21 cellular contexts compared by ENCODE assay signal in genomic region chr22:36245805-36246356, GRCh38. TPM values are rescaled to one million over a fixed set of nuclear protein-coding genes. Genes with fewer than 3 reads are reported as not detected.
DNase-seq lines count a peak whose midpoint lies in the region; ATAC-seq, FAIRE-seq and TF ChIP-seq lines count a peak whose summit lies in the region.
"Had no signal": no experiment of that assay in that cellular context is flagged by ENCODE, and none has a peak within 500 bp of the region (broad histone marks: within the 10 kb centered on the region; RNA-seq: fewer than 3 reads in every experiment).

No MANE protein-coding gene starts in this region.

- in situ Hi-C loops in HepG2 (cut with HindIII; ENCODE audit: extremely low pct_ligation_motif_present, low pct_unique_long_range_greater_than_20kb), result no loop called here

- H3K36me3 ChIP-seq in liver (ENCODE audit: control insufficient read depth in 4 of 4, insufficient read depth in 3 of 4, low read depth in 1 of 4, low read length in 3 of 4) (no peaks in the 10 kb centered on the region), HepG2 (replicated peaks in 1 of 2; ENCODE audit: control insufficient read depth in 1 of 2, insufficient read depth in 2 of 2, low read length in 2 of 2) (no peaks in the 10 kb centered on the region), tibial artery (no peaks in the 10 kb centered on the region)
- H3K36me3 ChIP-seq: HAP-1 had no signal

- H3K79me2 ChIP-seq in HepG2 (ENCODE audit: insufficient read depth, low read length), result no peaks in the 10 kb centered on the region

- POLR2A ChIA-PET in HepG2 (lab: Yijun Ruan, JAX), result no interaction called here

- 54% methylated on average over 4 of the region's 4 CpGs for WGBS in liver
- 62% methylated on average over 4 of the region's 4 CpGs for WGBS in HepG2 (ENCODE audit: low lambda C conversion rate)

- H3K4me2 ChIP-seq in HepG2 (ENCODE audit: low read depth, low read length), result no peak overlapping the region

- H3K9me3 ChIP-seq in liver (ENCODE audit: control insufficient read depth in 4 of 4, low read length in 3 of 4) (no peaks in the 10 kb centered on the region), HepG2 (ENCODE audit: low read length) (no peaks in the 10 kb centered on the region), tibial artery (no peaks in the 10 kb centered on the region)

- BruUV-seq in HepG2 (replicated peaks; lab: Mats Ljungman, UMichigan), result no TSS peak

- no peak for TF ChIP-seq POLR2A in HepG2 (IDR thresholded peaks at IDR 0.05; ENCODE audit: insufficient read depth in 1 of 2, low read depth in 2 of 2, low read length in 2 of 2)

- H3K4me3 ChIP-seq in liver (ENCODE audit: low read depth in 1 of 3, low read length in 3 of 3) (no peak overlapping the region), HepG2 (replicated peaks in 1 of 3; ENCODE audit: insufficient read depth in 1 of 3, low read depth in 2 of 3, low read length in 3 of 3) (no peak overlapping the region), tibial artery (no peak overlapping the region)
- H3K4me3 ChIP-seq: HAP-1 had no signal

- FAIRE-seq in HepG2 (lab: Jason Lieb, UNC), result no peak
- FAIRE-seq: A204.1, D721Med, G401.6, GM12891 had no signal

- H3K4me1 ChIP-seq in liver (ENCODE audit: control insufficient read depth in 4 of 4, insufficient read depth in 4 of 4, low read length in 3 of 4) (peaks cover 4 to 29% (median 13%) of the 10 kb centered on the region in 4 donors), HepG2 (ENCODE audit: insufficient read depth, low read length) (peaks cover 52% of the 10 kb centered on the region), tibial artery (peaks cover 0 to 19% (median 18%) of the 10 kb centered on the region in 4 donors)
- H3K4me1 ChIP-seq: HAP-1 had no signal

- H3K27me3 ChIP-seq in liver (ENCODE audit: control insufficient read depth in 4 of 4, insufficient read depth in 4 of 4, low read length in 3 of 4), result no peaks in the 10 kb centered on the region
- H3K27me3 ChIP-seq in HepG2 (ENCODE audit: control insufficient read depth in 1 of 2, insufficient read depth in 2 of 2, low read length in 2 of 2), result no peaks in the 10 kb centered on the region
- H3K27me3 ChIP-seq in tibial artery, result no peaks in the 10 kb centered on the region

- no peak for DNase-seq in HepG2 (ENCODE audit: low spot score)
- peak; percentile 63 for DNase-seq in left lobe of liver (ENCODE audit: low spot score)
- no peak for DNase-seq in tibial artery
- DNase-seq in NCI-H524 treated with DMSO at 0.1 percent for 48 hours (lab: John Stamatoyannopoulos, UW), result no peak
- DNase-seq: C1 segment of cervical spinal cord; CD4-positive, alpha-beta memory T cell; COR-L47; DMS153; DMS79 treated with DMSO at 0.1 percent for 48 hours; EL; GOT3 had no signal

- H2AFZ ChIP-seq in HepG2 (ENCODE audit: low read length), result no peak overlapping the region

- no peaks in the 10 kb centered on the region for H4K20me1 ChIP-seq in HepG2 (ENCODE audit: insufficient read depth, low read length)

- intact Hi-C loops in HepG2 (cut with micrococcal nuclease; ENCODE audit: unreplicated experiment) (no loop called here), tibial artery (cut with DNase I; ENCODE audit: low total_unique reads) (no loop called here)

- CTCF ChIA-PET in HepG2 (lab: Yijun Ruan, JAX; ENCODE audit: low intra/inter-chr PET ratio, low total read pairs), result no interaction called here

- TF ChIP-seq EP300 in HepG2 (IDR thresholded peaks at IDR 0.05; ENCODE audit: low read depth in 2 of 2, low read length in 2 of 2) (no peak), HepG2 (CRISPR knock-in tag; IDR thresholded peaks at IDR 0.05; ENCODE audit: borderline replicate concordance) (no peak)

- H3K27ac ChIP-seq in liver (ENCODE audit: low read depth in 1 of 2, low read length in 2 of 2), result peak overlapping the region in 1 of 2 donors; percentile 34
- H3K27ac ChIP-seq in HepG2 (ENCODE audit: extremely low read length, insufficient read depth, low read length), result no peak overlapping the region
- peak overlapping the region; percentile 37 to 60 for H3K27ac ChIP-seq in tibial artery

- TF ChIP-seq RAD21 in liver (IDR thresholded peaks at IDR 0.05) (no peak), HepG2 (CRISPR knock-in tag; IDR thresholded peaks at IDR 0.05) (no peak)

- no peak for ATAC-seq in HepG2
- peak; percentile 91 for ATAC-seq in left lobe of liver
- ATAC-seq in GM18498 (IDR thresholded peaks at IDR 0.05; ENCODE audit: unreplicated experiment), result no peak
- ATAC-seq in GM19467 (IDR thresholded peaks at IDR 0.05; ENCODE audit: unreplicated experiment), result no peak

- no peak for TF ChIP-seq CTCF in liver (IDR thresholded peaks at IDR 0.05; ENCODE audit: low read depth, low read length, missing input control)
- TF ChIP-seq CTCF in HepG2 (CRISPR knock-in tag; IDR thresholded peaks at IDR 0.05), result no peak
- no peak for TF ChIP-seq CTCF in tibial artery (IDR thresholded peaks at IDR 0.05)

- H3K9ac ChIP-seq in liver (ENCODE audit: low read depth in 1 of 2, low read length in 2 of 2) (no peak overlapping the region), HepG2 (ENCODE audit: insufficient read depth, low read depth, low read length) (no peak overlapping the region)

RNA-seq across cellular contexts. Expression of gene APOL2, which starts 6.6 kb away (rescaled TPM):
- total RNA-seq in liver (10 to 100 TPM; 14.3 to 77.2 TPM), HepG2 (2016; rRNA removed; fragmentation: Illumina TruSeq; extraction: Trizol) (28.7 and 34.3 TPM in 2 replicates), left lobe of liver (44.4 TPM)
- polyA plus RNA-seq in liver (10 to 100 TPM; 20.0 to 23.4 TPM), HepG2 (2011; rRNA removed) (51.2 and 94.4 TPM in 2 replicates)
- total RNA-seq in HepG2 (2016; cell fraction: cytosol; rRNA removed; fragmentation: Illumina TruSeq; extraction: Trizol; ENCODE audit: low read depth), result 2.5 and 3.6 TPM in 2 replicates
- total RNA-seq in HepG2 (2016; cell fraction: insoluble cytoplasmic fraction; rRNA removed; fragmentation: Illumina TruSeq; extraction: Trizol), result 27.0 and 29.3 TPM in 2 replicates
- 8.2 and 9.0 TPM in 2 replicates for total RNA-seq in HepG2 (2016; cell fraction: membrane; rRNA removed; fragmentation: Illumina TruSeq; extraction: Trizol)
- total RNA-seq in HepG2 (2016; cell fraction: nucleus; rRNA removed; fragmentation: Illumina TruSeq; extraction: Trizol), result 16.8 and 21.4 TPM in 2 replicates
- polyA plus RNA-seq in HepG2 (2011; cell fraction: cytosol; rRNA removed), result 53.4 and 72.6 TPM in 2 replicates
- polyA plus RNA-seq in HepG2 (2011; cell fraction: nucleus; rRNA removed), result 195 and 245 TPM in 2 replicates
- polyA plus RNA-seq in HepG2 (2012), result 58.3 and 88.7 TPM in 2 replicates
- polyA plus RNA-seq in HepG2 (2016; cell fraction: cytosol; fragmentation: Illumina TruSeq; extraction: Trizol; ENCODE audit: low read depth), result 1.8 TPM in 2 replicates
- 20.2 and 26.3 TPM in 2 replicates for polyA plus RNA-seq in HepG2 (2016; cell fraction: insoluble cytoplasmic fraction; fragmentation: Illumina TruSeq; extraction: Trizol; ENCODE audit: low read depth)
- 4.4 and 5.1 TPM in 2 replicates for polyA plus RNA-seq in HepG2 (2016; cell fraction: membrane; fragmentation: Illumina TruSeq; extraction: Trizol; ENCODE audit: low read depth)
- 31.6 and 34.2 TPM in 2 replicates for polyA plus RNA-seq in HepG2 (2016; cell fraction: nucleus; fragmentation: Illumina TruSeq; extraction: Trizol; ENCODE audit: insufficient read depth, low read depth)
- polyA minus RNA-seq in HepG2 (2011; rRNA and poly(A)+ RNA removed; ENCODE audit: low replicate concordance), result 34.5 and 120 TPM in 2 replicates
- polyA minus RNA-seq in HepG2 (2011; cell fraction: cytosol; rRNA and poly(A)+ RNA removed), result 39.4 and 67.2 TPM in 2 replicates
- polyA minus RNA-seq in HepG2 (2011; cell fraction: nucleus; rRNA and poly(A)+ RNA removed), result 44.7 and 77.3 TPM in 2 replicates

RNA-seq across cellular contexts. Expression of gene APOL1, which starts 7.1 kb away (rescaled TPM):
- total RNA-seq in liver (100 to 1,000 TPM in 1 of 2 donors, 1 to 10 TPM in 1; 7.7 to 129 TPM), HepG2 (2016; rRNA removed; fragmentation: Illumina TruSeq; extraction: Trizol) (11.2 and 20.3 TPM in 2 replicates), left lobe of liver (99.8 TPM)
- polyA plus RNA-seq in liver (10 to 100 TPM; 57.7 to 61.3 TPM), HepG2 (2011; rRNA removed) (75.0 and 124 TPM in 2 replicates)
- total RNA-seq in HepG2 (2016; cell fraction: cytosol; rRNA removed; fragmentation: Illumina TruSeq; extraction: Trizol; ENCODE audit: low read depth), result 2.3 and 2.8 TPM in 2 replicates
- total RNA-seq in HepG2 (2016; cell fraction: insoluble cytoplasmic fraction; rRNA removed; fragmentation: Illumina TruSeq; extraction: Trizol), result 10.1 and 20.9 TPM in 2 replicates
- total RNA-seq in HepG2 (2016; cell fraction: membrane; rRNA removed; fragmentation: Illumina TruSeq; extraction: Trizol), result 3.2 and 3.4 TPM in 2 replicates
- 19.4 and 20.3 TPM in 2 replicates for total RNA-seq in HepG2 (2016; cell fraction: nucleus; rRNA removed; fragmentation: Illumina TruSeq; extraction: Trizol)
- 57.2 and 84.6 TPM in 2 replicates for polyA plus RNA-seq in HepG2 (2011; cell fraction: cytosol; rRNA removed)
- polyA plus RNA-seq in HepG2 (2011; cell fraction: nucleus; rRNA removed), result 110 and 144 TPM in 2 replicates
- 126 and 159 TPM in 2 replicates for polyA plus RNA-seq in HepG2 (2012)
- polyA plus RNA-seq in HepG2 (2016; cell fraction: cytosol; fragmentation: Illumina TruSeq; extraction: Trizol; ENCODE audit: low read depth), result 2.5 and 2.9 TPM in 2 replicates
- polyA plus RNA-seq in HepG2 (2016; cell fraction: insoluble cytoplasmic fraction; fragmentation: Illumina TruSeq; extraction: Trizol; ENCODE audit: low read depth), result 12.0 and 13.0 TPM in 2 replicates
- polyA plus RNA-seq in HepG2 (2016; cell fraction: membrane; fragmentation: Illumina TruSeq; extraction: Trizol; ENCODE audit: low read depth), result 3.3 and 3.8 TPM in 2 replicates
- 37.3 and 42.3 TPM in 2 replicates for polyA plus RNA-seq in HepG2 (2016; cell fraction: nucleus; fragmentation: Illumina TruSeq; extraction: Trizol; ENCODE audit: insufficient read depth, low read depth)
- 2.0 and 61.9 TPM in 2 replicates for polyA minus RNA-seq in HepG2 (2011; rRNA and poly(A)+ RNA removed; ENCODE audit: low replicate concordance)
- polyA minus RNA-seq in HepG2 (2011; cell fraction: cytosol; rRNA and poly(A)+ RNA removed), result 61.5 and 88.3 TPM in 2 replicates
- 34.2 and 54.7 TPM in 2 replicates for polyA minus RNA-seq in HepG2 (2011; cell fraction: nucleus; rRNA and poly(A)+ RNA removed)

RNA-seq across cellular contexts. Expression of gene APOL4, which starts 44.3 kb away (rescaled TPM):
- 1 to 10 TPM; 1.5 to 2.3 TPM for total RNA-seq in liver
- polyA plus RNA-seq in liver, result 1 to 10 TPM in 1 of 2 donors, under 1 TPM in 1; 0.59 to 2.2 TPM
- total RNA-seq in HepG2 (2016; rRNA removed; fragmentation: Illumina TruSeq; extraction: Trizol), result 0.45 and 0.77 TPM in 2 replicates
- total RNA-seq in HepG2 (2016; cell fraction: cytosol; rRNA removed; fragmentation: Illumina TruSeq; extraction: Trizol; ENCODE audit: low read depth), result not detected in 2 replicates
- 0.54 and 0.76 TPM in 2 replicates for total RNA-seq in HepG2 (2016; cell fraction: insoluble cytoplasmic fraction; rRNA removed; fragmentation: Illumina TruSeq; extraction: Trizol)
- total RNA-seq in HepG2 (2016; cell fraction: membrane; rRNA removed; fragmentation: Illumina TruSeq; extraction: Trizol), result 0.15 and 0.45 TPM in 2 replicates
- 0.78 and 0.91 TPM in 2 replicates for total RNA-seq in HepG2 (2016; cell fraction: nucleus; rRNA removed; fragmentation: Illumina TruSeq; extraction: Trizol)
- 2.8 and 4.9 TPM in 2 replicates for polyA plus RNA-seq in HepG2 (2011; rRNA removed)
- polyA plus RNA-seq in HepG2 (2011; cell fraction: cytosol; rRNA removed), result 1.8 and 3.0 TPM in 2 replicates
- 5.6 and 9.1 TPM in 2 replicates for polyA plus RNA-seq in HepG2 (2011; cell fraction: nucleus; rRNA removed)
- polyA plus RNA-seq in HepG2 (2012), result 3.2 and 7.5 TPM in 2 replicates
- 0.06 and 0.10 TPM in 2 replicates for polyA plus RNA-seq in HepG2 (2016; cell fraction: cytosol; fragmentation: Illumina TruSeq; extraction: Trizol; ENCODE audit: low read depth)
- 0.57 and 0.62 TPM in 2 replicates for polyA plus RNA-seq in HepG2 (2016; cell fraction: insoluble cytoplasmic fraction; fragmentation: Illumina TruSeq; extraction: Trizol; ENCODE audit: low read depth)
- 0.11 and 0.16 TPM in 2 replicates for polyA plus RNA-seq in HepG2 (2016; cell fraction: membrane; fragmentation: Illumina TruSeq; extraction: Trizol; ENCODE audit: low read depth)
- polyA plus RNA-seq in HepG2 (2016; cell fraction: nucleus; fragmentation: Illumina TruSeq; extraction: Trizol; ENCODE audit: insufficient read depth, low read depth), result 0.96 and 1.2 TPM in 2 replicates
- 1.5 TPM in 1 of 2 replicates, not detected in the other for polyA minus RNA-seq in HepG2 (2011; rRNA and poly(A)+ RNA removed; ENCODE audit: low replicate concordance)
- 0.70 and 1.5 TPM in 2 replicates for polyA minus RNA-seq in HepG2 (2011; cell fraction: cytosol; rRNA and poly(A)+ RNA removed)
- polyA minus RNA-seq in HepG2 (2011; cell fraction: nucleus; rRNA and poly(A)+ RNA removed), result 0.90 and 2.7 TPM in 2 replicates
- total RNA-seq in left lobe of liver, result 0.60 TPM
- total RNA-seq: B cell; CD4-positive, alpha-beta memory T cell; HT1080 had no signal
- polyA plus RNA-seq: CD4-positive, alpha-beta memory T cell had no signal
